In genomic region chr3:177210744-177211502, GRCh38 we compare ENCODE assay signal across 28 cellular contexts. TPM values are rescaled to one million over a fixed set of nuclear protein-coding genes. Genes with fewer than 3 reads are reported as not detected.
DNase-seq lines count a peak whose midpoint lies in the region; ATAC-seq, FAIRE-seq and TF ChIP-seq lines count a peak whose summit lies in the region.
"Had no signal": no experiment of that assay in that cellular context is flagged by ENCODE, and none has a peak within 500 bp of the region (broad histone marks: within the 10 kb centered on the region; RNA-seq: fewer than 3 reads in every experiment).

No MANE protein-coding gene starts in this region.

- no peak overlapping the region for H3K56ac ChIP-seq in IMR-90 (ENCODE audit: extremely low read depth, insufficient read depth, low read length)

- H3K4me3 Mint-ChIP-seq in CD8-positive, alpha-beta T cell, result no peak overlapping the region
- H3K4me3 Mint-ChIP-seq: activated CD4-positive, alpha-beta T cell treated with anti-CD3 and anti-CD28 coated beads, Interleukin-2, amount 10 ng/mL, durations not matched to agents 7 days and 5 days; activated T-helper 17 cell treated with anti-CD3 and anti-CD28 coated beads, Interleukin-2, amount 50 U/mL, for 72 hours; CD14-positive monocyte; effector memory CD8-positive, alpha-beta T cell; H9; stimulated activated naive CD8-positive, alpha-beta T cell treated with anti-CD3 and anti-CD28 coated beads, Interleukin-15, amount 100 ng/mL, for 72 hours; T-helper 1 cell treated with Interleukin-12 subunit alpha and Interleukin-12 subunit beta and Interleukin-4 antibody, amounts not matched to agents 30 μg/mL and 1 μg/mL, for 36 hours had no signal

- no peaks in the 10 kb centered on the region for H3K27me3 Mint-ChIP-seq in CD8-positive, alpha-beta T cell (ENCODE audit: low read depth)
- H3K27me3 Mint-ChIP-seq: activated CD4-positive, alpha-beta T cell treated with anti-CD3 and anti-CD28 coated beads, Interleukin-2, amount 10 ng/mL, durations not matched to agents 7 days and 5 days; activated T-helper 17 cell treated with anti-CD3 and anti-CD28 coated beads, Interleukin-2, amount 50 U/mL, for 72 hours; effector memory CD8-positive, alpha-beta T cell; stimulated activated naive CD8-positive, alpha-beta T cell treated with anti-CD3 and anti-CD28 coated beads, Interleukin-15, amount 100 ng/mL, for 72 hours had no signal

- dilution Hi-C loops in IMR-90 (cut with HindIII; ENCODE audit: low sequenced_read_pairs, unreplicated experiment), result no loop called here

- H3K79me1 ChIP-seq in IMR-90 (ENCODE audit: low read depth in 1 of 2, low read length in 2 of 2), result no peaks in the 10 kb centered on the region

- H3K4me3 ChIP-seq in IMR-90 (ENCODE audit: insufficient read depth, low read depth, low read length) (no peak overlapping the region), muscle layer of duodenum (ENCODE audit: low read depth in 1 of 2, low read length in 2 of 2) (no peak overlapping the region), pancreas (no peak overlapping the region), Karpas-422 (ENCODE audit: low read length) (no peak overlapping the region)
- H3K4me3 ChIP-seq in CD8-positive, alpha-beta T cell (ENCODE audit: low read depth, low read length), result no peak overlapping the region
- H3K4me3 ChIP-seq: lung, right atrium auricular region, tibial nerve had no signal

- no peak overlapping the region for H3K27ac Mint-ChIP-seq in CD8-positive, alpha-beta T cell
- H3K27ac Mint-ChIP-seq: activated CD4-positive, alpha-beta T cell treated with anti-CD3 and anti-CD28 coated beads, Interleukin-2, amount 10 ng/mL, durations not matched to agents 7 days and 5 days; activated naive CD4-positive, alpha-beta T cell treated with anti-CD3 and anti-CD28 coated beads, Interleukin-2, amount 50 U/mL, for 72 hours; activated T-helper 17 cell treated with anti-CD3 and anti-CD28 coated beads, Interleukin-2, amount 50 U/mL, for 72 hours; CD14-positive monocyte; H9; stimulated activated naive CD8-positive, alpha-beta T cell treated with anti-CD3 and anti-CD28 coated beads, Interleukin-15, amount 100 ng/mL, for 72 hours; T-helper 1 cell treated with Interleukin-12 subunit alpha and Interleukin-12 subunit beta and Interleukin-4 antibody, amounts not matched to agents 30 μg/mL and 1 μg/mL, for 36 hours had no signal

- no peaks in the 10 kb centered on the region for H3K9me1 ChIP-seq in IMR-90 (ENCODE audit: insufficient read depth, low read length)

- FAIRE-seq in pancreas (lab: Jason Lieb, UNC), result no peak
- FAIRE-seq: astrocyte had no signal

- H4K20me1 ChIP-seq in IMR-90 (ENCODE audit: insufficient read depth, low read length), result no peaks in the 10 kb centered on the region
- no peaks in the 10 kb centered on the region for H4K20me1 ChIP-seq in Karpas-422 (ENCODE audit: insufficient read depth, low read depth, low read length)

- CTCF ChIA-PET in IMR-90 (lab: Yijun Ruan, JAX), result no interaction called here
- CTCF ChIA-PET in CD8-positive, alpha-beta T cell (lab: Charles Lee), result interaction anchor here (1.5 kb wide), 1 partner anchor 149 kb away, joined by 3 read pairs; no protein-coding TSS in a partner anchor

- in situ Hi-C loops in IMR-90 (cut with MboI; ENCODE audit: low sequenced_read_pairs), result no loop called here

- H3K9me3 Mint-ChIP-seq in CD8-positive, alpha-beta T cell, result no peaks in the 10 kb centered on the region
- H3K9me3 Mint-ChIP-seq: activated CD4-positive, alpha-beta T cell treated with anti-CD3 and anti-CD28 coated beads, Interleukin-2, amount 10 ng/mL, durations not matched to agents 7 days and 5 days; activated naive CD4-positive, alpha-beta T cell treated with anti-CD3 and anti-CD28 coated beads, Interleukin-2, amount 50 U/mL, for 72 hours; activated T-helper 17 cell treated with anti-CD3 and anti-CD28 coated beads, Interleukin-2, amount 50 U/mL, for 72 hours; CD14-positive monocyte; effector memory CD8-positive, alpha-beta T cell; H9; stimulated activated naive CD8-positive, alpha-beta T cell treated with anti-CD3 and anti-CD28 coated beads, Interleukin-15, amount 100 ng/mL, for 72 hours; T-helper 1 cell treated with Interleukin-12 subunit alpha and Interleukin-12 subunit beta and Interleukin-4 antibody, amounts not matched to agents 30 μg/mL and 1 μg/mL, for 36 hours had no signal

- H3K36me3 ChIP-seq in IMR-90 (ENCODE audit: control insufficient read depth, insufficient read depth, low read length) (no peaks in the 10 kb centered on the region), muscle layer of duodenum (ENCODE audit: control insufficient read depth in 1 of 2, insufficient read depth in 2 of 2, low read length in 2 of 2) (no peaks in the 10 kb centered on the region), pancreas (no peaks in the 10 kb centered on the region), Karpas-422 (ENCODE audit: insufficient read depth, low read length) (no peaks in the 10 kb centered on the region)
- no peaks in the 10 kb centered on the region for H3K36me3 ChIP-seq in CD8-positive, alpha-beta T cell (ENCODE audit: insufficient read depth, low read length)
- H3K36me3 ChIP-seq: right atrium auricular region, tibial nerve had no signal

- POLR2A ChIA-PET in IMR-90 (lab: Charles Lee; ENCODE audit: unreplicated experiment), result no interaction called here
- POLR2A ChIA-PET in CD8-positive, alpha-beta T cell (lab: Charles Lee), result interaction anchor here (0.6 to 0.7 kb wide), 4 partner anchors 155 to 1075 kb away, joined by 3 to 7 read pairs (median 3); no protein-coding TSS in a partner anchor

- H3K4me2 ChIP-seq in IMR-90 (ENCODE audit: low read depth, low read length), result no peak overlapping the region
- H3K4me2 ChIP-seq in Karpas-422 (ENCODE audit: low read depth, low read length, poor library complexity, severe bottlenecking), result no peak overlapping the region

- H3K4me1 ChIP-seq in IMR-90 (ENCODE audit: control insufficient read depth, insufficient read depth, low read length) (no peaks in the 10 kb centered on the region), muscle layer of duodenum (ENCODE audit: control insufficient read depth in 1 of 2, insufficient read depth in 2 of 2, low read length in 2 of 2) (no peaks in the 10 kb centered on the region), pancreas (peaks cover 3 to 10% (median 5%) of the 10 kb centered on the region in 3 donors), Karpas-422 (ENCODE audit: low read length) (no peaks in the 10 kb centered on the region)
- no peaks in the 10 kb centered on the region for H3K4me1 ChIP-seq in CD8-positive, alpha-beta T cell (ENCODE audit: insufficient read depth, low read length)
- H3K4me1 ChIP-seq: right atrium auricular region had no signal

- no peak for TF ChIP-seq RAD21 in IMR-90 (IDR thresholded peaks at IDR 0.05; ENCODE audit: low read length)

- H2BK5ac ChIP-seq in IMR-90 (ENCODE audit: low read depth, low read length, poor library complexity, severe bottlenecking), result no peak overlapping the region

- no peak overlapping the region for H2BK120ac ChIP-seq in IMR-90 (ENCODE audit: low read depth, low read length)

- no peak overlapping the region for H2AK9ac ChIP-seq in IMR-90 (replicated peaks; ENCODE audit: low read depth, low read length, poor library complexity)

- H3K14ac ChIP-seq in IMR-90 (replicated peaks; ENCODE audit: low read depth, low read length), result no peak overlapping the region

- H3K9ac ChIP-seq in IMR-90 (ENCODE audit: low read depth, low read length), result no peak overlapping the region
- no peak overlapping the region for H3K9ac ChIP-seq in Karpas-422 (ENCODE audit: low read length)

- WGBS in IMR-90 (ENCODE audit: extremely low coverage in 2 of 2, insufficient read length in 1 of 2), 2 experiments, result no CpG with 5 or more reads among the region's 11 CpGs
- WGBS in pancreas, 2 donors, result 86 to 94% methylated on average over 11 of the region's 11 CpGs

- DNase-seq in IMR-90, result no peak
- no peak for DNase-seq in CD8-positive, alpha-beta T cell
- no peak for DNase-seq in pancreas
- DNase-seq in Karpas-422, result no peak
- no peak for DNase-seq in Ammon's horn (ENCODE audit: low spot score)
- DNase-seq: activated CD4-positive, alpha-beta T cell treated with anti-CD3 and anti-CD28 coated beads, Interleukin-2, amount 10 ng/mL, durations not matched to agents 7 days and 5 days; cerebellar nuclear complex; effector memory CD8-positive, alpha-beta T cell; foreskin melanocyte; GDM1; H9; hippocampal formation; NCI-H1417 treated with DMSO at 0.1 percent for 48 hours; PC-3; stimulated activated naive CD8-positive, alpha-beta T cell treated with anti-CD3 and anti-CD28 coated beads, Interleukin-15, amount 100 ng/mL, for 72 hours had no signal

- intact Hi-C loops in IMR-90 (cut with micrococcal nuclease) (loop anchor here (5.0 kb wide), 1 partner anchor 1001 kb away; no protein-coding TSS in a partner anchor), pancreas (cut with DNase I) (loop anchor here in 1 of 3 donors (10.0 kb wide), 1 partner anchor 144 kb away; no protein-coding TSS in a partner anchor)
- intact Hi-C loops in CD8-positive, alpha-beta T cell (cut with DNase I, micrococcal nuclease), result no loop called here

- H3K23ac ChIP-seq in IMR-90 (ENCODE audit: low read depth, low read length), result no peak overlapping the region

- no peak overlapping the region for H3K4ac ChIP-seq in IMR-90 (ENCODE audit: low read depth, low read length)

- no peaks in the 10 kb centered on the region for H3K79me2 ChIP-seq in Karpas-422 (ENCODE audit: low read length)

- H3K9me2 ChIP-seq in Karpas-422 (replicated peaks; ENCODE audit: insufficient read depth, low read length), result no peaks in the 10 kb centered on the region

- H2AK5ac ChIP-seq in IMR-90 (ENCODE audit: low read depth, low read length), result no peak overlapping the region

- no peak overlapping the region for H3K18ac ChIP-seq in IMR-90 (ENCODE audit: low read depth, low read length)

- H3K27me3 ChIP-seq in IMR-90 (ENCODE audit: control insufficient read depth, insufficient read depth, low read length) (no peaks in the 10 kb centered on the region), muscle layer of duodenum (ENCODE audit: low read depth, low read length) (no peaks in the 10 kb centered on the region), pancreas (no peaks in the 10 kb centered on the region), Karpas-422 (ENCODE audit: low read length) (no peaks in the 10 kb centered on the region)
- no peaks in the 10 kb centered on the region for H3K27me3 ChIP-seq in CD8-positive, alpha-beta T cell (ENCODE audit: insufficient read depth, low read length)
- H3K27me3 ChIP-seq: right atrium auricular region, tibial nerve had no signal

- ATAC-seq in IMR-90 (ENCODE audit: low read depth) (no peak), pancreas (no peak)
- ATAC-seq in CD8-positive, alpha-beta T cell, result no peak
- ATAC-seq: activated naive CD4-positive, alpha-beta T cell treated with anti-CD3 and anti-CD28 coated beads, Interleukin-2, amount 50 U/mL, for 72 hours; activated T-helper 17 cell treated with anti-CD3 and anti-CD28 coated beads, Interleukin-2, amount 50 U/mL, for 72 hours; effector memory CD8-positive, alpha-beta T cell; esophagus mucosa; stimulated activated naive CD8-positive, alpha-beta T cell treated with anti-CD3 and anti-CD28 coated beads, Interleukin-15, amount 100 ng/mL, for 72 hours had no signal

- no peak overlapping the region for H4K5ac ChIP-seq in IMR-90 (ENCODE audit: low read depth, low read length)

- no peaks in the 10 kb centered on the region for H3K9me3 ChIP-seq in IMR-90 (ENCODE audit: control insufficient read depth, insufficient read depth, low read length)
- no peaks in the 10 kb centered on the region for H3K9me3 ChIP-seq in muscle layer of duodenum (ENCODE audit: control insufficient read depth in 1 of 2, low read length in 2 of 2)
- no peaks in the 10 kb centered on the region for H3K9me3 ChIP-seq in CD8-positive, alpha-beta T cell (ENCODE audit: low read length)
- no peaks in the 10 kb centered on the region for H3K9me3 ChIP-seq in pancreas
- no peaks in the 10 kb centered on the region for H3K9me3 ChIP-seq in Karpas-422 (ENCODE audit: low read length)
- H3K9me3 ChIP-seq: right atrium auricular region, tibial nerve had no signal

- H2BK20ac ChIP-seq in IMR-90 (ENCODE audit: low read depth, low read length), result no peak overlapping the region

- peak overlapping the region; percentile 95 for H3K27ac ChIP-seq in 22Rv1
- no peak overlapping the region for H3K27ac ChIP-seq in IMR-90 (ENCODE audit: insufficient read depth, low read length)
- peak overlapping the region; percentile 10 for H3K27ac ChIP-seq in cingulate gyrus (ENCODE audit: low read depth, low read length)
- H3K27ac ChIP-seq in muscle layer of duodenum (ENCODE audit: low read length), result peak overlapping the region; percentile 2
- no peak overlapping the region for H3K27ac ChIP-seq in CD8-positive, alpha-beta T cell (ENCODE audit: low read depth, low read length)
- no peak overlapping the region for H3K27ac ChIP-seq in pancreas
- H3K27ac ChIP-seq in Karpas-422 (ENCODE audit: low read length), result no peak overlapping the region
- H3K27ac ChIP-seq: HL-60, right atrium auricular region, tibial nerve had no signal

- no peak overlapping the region for H2BK15ac ChIP-seq in IMR-90 (ENCODE audit: low read depth, low read length)

- TF ChIP-seq POLR2A in IMR-90 (IDR thresholded peaks at IDR 0.05; ENCODE audit: low read depth, low read length), result no peak

- no peak for TF ChIP-seq CTCF in 22Rv1 (IDR thresholded peaks at IDR 0.05)
- TF ChIP-seq CTCF in IMR-90 (conservative IDR thresholded peaks at IDR 0.05; ENCODE audit: low read depth, low read length), result no peak
- TF ChIP-seq CTCF in CD8-positive, alpha-beta T cell (IDR thresholded peaks at IDR 0.05), result no peak
- TF ChIP-seq CTCF in pancreas (IDR thresholded peaks at IDR 0.05), result no peak

- H4K8ac ChIP-seq in IMR-90 (ENCODE audit: low read depth in 2 of 2, low read length in 2 of 2), result no peak overlapping the region

- no peak overlapping the region for H4K91ac ChIP-seq in IMR-90 (ENCODE audit: insufficient read depth, low read depth, low read length)

- peaks cover 6% of the 10 kb centered on the region for H3K4me1 Mint-ChIP-seq in CD8-positive, alpha-beta T cell (ENCODE audit: low read depth)
- H3K4me1 Mint-ChIP-seq: activated T-helper 17 cell treated with anti-CD3 and anti-CD28 coated beads, Interleukin-2, amount 50 U/mL, for 72 hours had no signal

- H2AFZ ChIP-seq in IMR-90 (replicated peaks; ENCODE audit: low read length, poor library complexity) (peak overlapping the region; percentile 14), Karpas-422 (ENCODE audit: low read length) (no peak overlapping the region)

- H3K36me3 Mint-ChIP-seq in CD8-positive, alpha-beta T cell, result no peaks in the 10 kb centered on the region
- H3K36me3 Mint-ChIP-seq: activated naive CD4-positive, alpha-beta T cell treated with anti-CD3 and anti-CD28 coated beads, Interleukin-2, amount 50 U/mL, for 72 hours; CD14-positive monocyte had no signal

- no TSS peak for BruUV-seq in IMR-90 (replicated peaks; lab: Mats Ljungman, UMichigan)

RNA-seq across cellular contexts. Expression of gene TBL1XR1, which starts 13.6 kb away (rescaled TPM):
- total RNA-seq in IMR-90 (2012; rRNA removed) (170 and 181 TPM in 2 replicates), pancreas (10 to 100 TPM; 42.2 to 93.0 (median 51.0) TPM)
- polyA plus RNA-seq in IMR-90 (2012; rRNA removed) (25.2 and 29.3 TPM in 2 replicates), pancreas (10 to 100 TPM; 14.1 to 15.2 TPM)
- 6.6 and 8.7 TPM in 2 replicates for polyA plus RNA-seq in IMR-90 (2012; cell fraction: cytosol; rRNA removed)
- polyA plus RNA-seq in IMR-90 (2012; cell fraction: nucleus; rRNA removed; ENCODE audit: low replicate concordance), result 7.5 and 56.1 TPM in 2 replicates
- total RNA-seq in CD8-positive, alpha-beta T cell, result 10 to 100 TPM; 64.8 to 68.4 TPM
- total RNA-seq in Karpas-422 (2014; rRNA removed; shearing (Covaris generic); ENCODE audit: low replicate concordance), result 67.6 and 81.0 TPM in 2 replicates

Comparison
In these comparisons a context has a peak if more than half of its experiments do, and no peak if none do; other contexts are left out.
1. H3K27ac ChIP-seq: peak in 22Rv1 (single experiment), cingulate gyrus (single experiment) and muscle layer of duodenum (single experiment); none in IMR-90 (single experiment), CD8-positive, alpha-beta T cell (single experiment), pancreas (0 of 4) and Karpas-422 (single experiment).